3 cellular contexts compared by ENCODE assay signal in the genomic region with DNA sequence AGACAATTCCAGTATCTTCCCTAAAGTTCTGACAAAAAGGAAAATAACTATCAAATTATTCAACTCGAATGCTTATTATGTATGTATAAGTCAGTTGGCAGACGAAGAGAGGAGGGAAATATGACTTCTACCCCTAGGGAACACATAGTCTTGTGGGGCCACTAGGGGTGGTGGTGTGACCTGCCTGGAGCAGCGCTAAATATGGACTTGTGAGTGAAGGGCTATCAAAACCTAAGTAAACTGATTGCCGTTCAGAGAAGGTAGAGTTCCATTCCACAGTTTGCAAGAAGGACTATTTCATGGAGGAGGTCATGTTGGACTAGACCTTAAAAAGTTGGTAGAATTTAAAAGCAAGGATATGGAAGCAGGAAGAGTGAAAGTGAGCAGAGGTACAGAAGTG. TPM values are rescaled to one million over a fixed set of nuclear protein-coding genes. Genes with fewer than 3 reads are reported as not detected.
"Had no signal": no experiment of that assay in that cellular context is flagged by ENCODE, and none has a peak within 500 bp of the region (broad histone marks: within the 10 kb centered on the region; RNA-seq: fewer than 3 reads in every experiment).

No MANE protein-coding gene starts in this region.

RNA-seq across cellular contexts. Expression of a gene that starts 31.1 kb away (rescaled TPM):
- total RNA-seq: H7, HepG2 had no signal

RNA-seq across cellular contexts. Expression of a gene that starts 32.8 kb away (rescaled TPM):
- total RNA-seq: H7, HepG2, HT1080 had no signal

RNA-seq across cellular contexts. Expression of a gene that starts 51.9 kb away (rescaled TPM):
- total RNA-seq: H7, HepG2 had no signal
